Comparison of ENCODE assay signal across 24 cellular contexts in genomic region chr13:27298849-27299248, GRCh38. TPM values are rescaled to one million over a fixed set of nuclear protein-coding genes. Genes with fewer than 3 reads are reported as not detected.
DNase-seq lines count a peak whose midpoint lies in the region; ATAC-seq, FAIRE-seq and TF ChIP-seq lines count a peak whose summit lies in the region.
"Had no signal": no experiment of that assay in that cellular context is flagged by ENCODE, and none has a peak within 500 bp of the region (broad histone marks: within the 10 kb centered on the region; RNA-seq: fewer than 3 reads in every experiment).

No MANE protein-coding gene starts in this region.

- H3K4me3 ChIP-seq in liver (ENCODE audit: low read depth in 1 of 3, low read length in 3 of 3): no peak overlapping the region
- no peak overlapping the region for H3K4me3 ChIP-seq in HepG2 (replicated peaks in 1 of 3; ENCODE audit: insufficient read depth in 1 of 3, low read depth in 2 of 3, low read length in 3 of 3)
- no peak overlapping the region for H3K4me3 ChIP-seq in mucosa of descending colon
- H3K4me3 ChIP-seq in transverse colon: no peak overlapping the region
- H3K4me3 ChIP-seq: GM23338 had no signal

- WGBS in liver: 25% methylated on average over 5 of the region's 5 CpGs
- 2% methylated on average over 4 of the region's 5 CpGs for WGBS in HepG2 (ENCODE audit: low lambda C conversion rate)
- WGBS in transverse colon (ENCODE audit: low coverage in 1 of 2), 2 donors: 25 to 40% methylated on average over 2 to 5 of the region's 5 CpGs

- POLR2A ChIA-PET in HepG2 (lab: Yijun Ruan, JAX): no interaction called here

- H3K9ac ChIP-seq in liver (ENCODE audit: low read depth in 1 of 2, low read length in 2 of 2) (no peak overlapping the region), HepG2 (ENCODE audit: insufficient read depth, low read depth, low read length) (no peak overlapping the region)

- no peak overlapping the region for H3K4me2 ChIP-seq in HepG2 (ENCODE audit: low read depth, low read length)
- H3K4me2 ChIP-seq: GM23338 had no signal

- CTCF ChIA-PET in HepG2 (lab: Yijun Ruan, JAX; ENCODE audit: low intra/inter-chr PET ratio, low total read pairs): no interaction called here

- H3K27me3 ChIP-seq in liver (ENCODE audit: control insufficient read depth in 4 of 4, insufficient read depth in 4 of 4, low read length in 3 of 4) (no peaks in the 10 kb centered on the region), HepG2 (ENCODE audit: control insufficient read depth in 1 of 2, insufficient read depth in 2 of 2, low read length in 2 of 2) (peaks cover 0 to 19% of the 10 kb centered on the region in 2 experiments; a peak in 1 of 5 replicates), transverse colon (peaks cover 4% of the 10 kb centered on the region)

- H2AFZ ChIP-seq in HepG2 (ENCODE audit: low read length): no peak overlapping the region
- H2AFZ ChIP-seq: GM23338 had no signal

- peaks cover 0 to 8% (median 3%) of the 10 kb centered on the region in 4 donors for H3K4me1 ChIP-seq in liver (ENCODE audit: control insufficient read depth in 4 of 4, insufficient read depth in 4 of 4, low read length in 3 of 4)
- H3K4me1 ChIP-seq in HepG2 (ENCODE audit: insufficient read depth, low read length): no peaks in the 10 kb centered on the region
- peaks cover 2% of the 10 kb centered on the region for H3K4me1 ChIP-seq in mucosa of descending colon (ENCODE audit: low read depth)
- no peaks in the 10 kb centered on the region for H3K4me1 ChIP-seq in transverse colon
- H3K4me1 ChIP-seq: BE2C had no signal

- H4K20me1 ChIP-seq in HepG2 (ENCODE audit: insufficient read depth, low read length): no peaks in the 10 kb centered on the region

- intact Hi-C loops in HepG2 (cut with micrococcal nuclease; ENCODE audit: unreplicated experiment): no loop called here
- intact Hi-C loops in left colon (cut with DNase I, micrococcal nuclease): no loop called here
- intact Hi-C loops in mucosa of descending colon (cut with DNase I, micrococcal nuclease): no loop called here
- intact Hi-C loops in transverse colon (cut with DNase I; ENCODE audit: low total_unique reads): no loop called here

- FAIRE-seq in HepG2 (lab: Jason Lieb, UNC): no peak
- FAIRE-seq: A204.1, G401.6, GM12891, GM19239, H54, HTR-8/SVneo had no signal

- H3K27ac ChIP-seq in liver (ENCODE audit: low read depth in 1 of 2, low read length in 2 of 2): peak overlapping the region; percentile 55 to 71
- no peak overlapping the region for H3K27ac ChIP-seq in HepG2 (ENCODE audit: extremely low read length, insufficient read depth, low read length)
- no peak overlapping the region for H3K27ac ChIP-seq in transverse colon

- in situ Hi-C loops in HepG2 (cut with HindIII; ENCODE audit: extremely low pct_ligation_motif_present, low pct_unique_long_range_greater_than_20kb): no loop called here
- in situ Hi-C loops in transverse colon (cut with MboI; ENCODE audit: low pct_ligation_motif_present in 1 of 4, low pct_unique_long_range_greater_than_20kb in 1 of 4, low sequenced_read_pairs in 3 of 4): no loop called here

- TF ChIP-seq CTCF in liver (IDR thresholded peaks at IDR 0.05; ENCODE audit: low read depth, low read length, missing input control) (no peak), HepG2 (CRISPR knock-in tag; IDR thresholded peaks at IDR 0.05) (no peak), mucosa of descending colon (IDR thresholded peaks at IDR 0.05) (no peak), transverse colon (IDR thresholded peaks at IDR 0.05) (no peak)

- H3K36me3 ChIP-seq in liver (ENCODE audit: control insufficient read depth in 4 of 4, insufficient read depth in 3 of 4, low read depth in 1 of 4, low read length in 3 of 4) (no peaks in the 10 kb centered on the region), HepG2 (replicated peaks in 1 of 2; ENCODE audit: control insufficient read depth in 1 of 2, insufficient read depth in 2 of 2, low read length in 2 of 2) (no peaks in the 10 kb centered on the region), mucosa of descending colon (ENCODE audit: low read depth) (no peaks in the 10 kb centered on the region), transverse colon (no peaks in the 10 kb centered on the region)
- H3K36me3 ChIP-seq: BE2C had no signal

- ATAC-seq in HepG2 (no peak), left colon (peak; percentile 81), mucosa of descending colon (peak; percentile 75)
- ATAC-seq: GM23338 had no signal

- H3K79me2 ChIP-seq in HepG2 (ENCODE audit: insufficient read depth, low read length): no peaks in the 10 kb centered on the region

- H3K9me3 ChIP-seq in liver (ENCODE audit: control insufficient read depth in 4 of 4, low read length in 3 of 4) (no peaks in the 10 kb centered on the region), HepG2 (ENCODE audit: low read length) (no peaks in the 10 kb centered on the region), mucosa of descending colon (no peaks in the 10 kb centered on the region), transverse colon (no peaks in the 10 kb centered on the region)
- H3K9me3 ChIP-seq: BE2C had no signal

- BruUV-seq in HepG2 (replicated peaks; lab: Mats Ljungman, UMichigan): no TSS peak

- TF ChIP-seq EP300 in HepG2 (IDR thresholded peaks at IDR 0.05; ENCODE audit: low read depth in 2 of 2, low read length in 2 of 2): no peak
- no peak for TF ChIP-seq EP300 in HepG2 (CRISPR knock-in tag; IDR thresholded peaks at IDR 0.05; ENCODE audit: borderline replicate concordance)
- no peak for TF ChIP-seq EP300 in transverse colon (IDR thresholded peaks at IDR 0.05; ENCODE audit: low read depth)

- DNase-seq in HepG2 (ENCODE audit: low spot score) (no peak), left colon (no peak), mucosa of descending colon (peak in 1 of 3 donors; percentile 12), transverse colon (no peak), NCI-H510A (lab: John Stamatoyannopoulos, UW) (no peak), Kasumi-1 (lab: John Stamatoyannopoulos, UW) (no peak)
- DNase-seq: ACHN; BE2C; CD4-positive, CD25-positive, alpha-beta regulatory T cell; CD8-positive, alpha-beta memory T cell; COR-L47; DMS 273 treated with DMSO at 0.1 percent for 48 hours; DMS53; DND-41; EL; HCEC 1CT had no signal

- TF ChIP-seq POLR2A in HepG2 (IDR thresholded peaks at IDR 0.05; ENCODE audit: insufficient read depth in 1 of 2, low read depth in 2 of 2, low read length in 2 of 2) (no peak), transverse colon (IDR thresholded peaks at IDR 0.05) (no peak)

- TF ChIP-seq RAD21 in liver (IDR thresholded peaks at IDR 0.05): peak; percentile 43 to 46
- no peak for TF ChIP-seq RAD21 in HepG2 (CRISPR knock-in tag; IDR thresholded peaks at IDR 0.05)

RNA-seq across cellular contexts. Expression of gene RASL11A, which starts 28.2 kb away (rescaled TPM):
- 1 to 10 TPM; 2.7 to 5.3 TPM for total RNA-seq in liver
- 1 to 10 TPM; 2.5 to 5.6 TPM for polyA plus RNA-seq in liver
- total RNA-seq in HepG2 (2016; rRNA removed; fragmentation: Illumina TruSeq; extraction: Trizol): 3.2 and 4.1 TPM in 2 replicates
- total RNA-seq in HepG2 (2016; cell fraction: cytosol; rRNA removed; fragmentation: Illumina TruSeq; extraction: Trizol; ENCODE audit: low read depth): 2.2 and 3.8 TPM in 2 replicates
- 2.6 and 4.1 TPM in 2 replicates for total RNA-seq in HepG2 (2016; cell fraction: insoluble cytoplasmic fraction; rRNA removed; fragmentation: Illumina TruSeq; extraction: Trizol)
- 2.7 and 2.9 TPM in 2 replicates for total RNA-seq in HepG2 (2016; cell fraction: membrane; rRNA removed; fragmentation: Illumina TruSeq; extraction: Trizol)
- total RNA-seq in HepG2 (2016; cell fraction: nucleus; rRNA removed; fragmentation: Illumina TruSeq; extraction: Trizol): 1.4 and 2.3 TPM in 2 replicates
- polyA plus RNA-seq in HepG2 (2011; rRNA removed): 3.0 and 3.7 TPM in 2 replicates
- 2.1 and 2.8 TPM in 2 replicates for polyA plus RNA-seq in HepG2 (2011; cell fraction: cytosol; rRNA removed)
- 1.1 and 1.9 TPM in 2 replicates for polyA plus RNA-seq in HepG2 (2011; cell fraction: nucleus; rRNA removed)
- 1.0 and 1.2 TPM in 2 replicates for polyA plus RNA-seq in HepG2 (2012)
- 1.3 and 2.0 TPM in 2 replicates for polyA plus RNA-seq in HepG2 (2016; cell fraction: cytosol; fragmentation: Illumina TruSeq; extraction: Trizol; ENCODE audit: low read depth)
- 3.1 and 5.6 TPM in 2 replicates for polyA plus RNA-seq in HepG2 (2016; cell fraction: insoluble cytoplasmic fraction; fragmentation: Illumina TruSeq; extraction: Trizol; ENCODE audit: low read depth)
- 1.9 and 2.7 TPM in 2 replicates for polyA plus RNA-seq in HepG2 (2016; cell fraction: membrane; fragmentation: Illumina TruSeq; extraction: Trizol; ENCODE audit: low read depth)
- polyA plus RNA-seq in HepG2 (2016; cell fraction: nucleus; fragmentation: Illumina TruSeq; extraction: Trizol; ENCODE audit: insufficient read depth, low read depth): 1.4 and 4.3 TPM in 2 replicates
- 9.1 and 16.5 TPM in 2 replicates for polyA minus RNA-seq in HepG2 (2011; rRNA and poly(A)+ RNA removed; ENCODE audit: low replicate concordance)
- 2.8 and 5.8 TPM in 2 replicates for polyA minus RNA-seq in HepG2 (2011; cell fraction: cytosol; rRNA and poly(A)+ RNA removed)
- 0.39 and 1.7 TPM in 2 replicates for polyA minus RNA-seq in HepG2 (2011; cell fraction: nucleus; rRNA and poly(A)+ RNA removed)
- 10 to 100 TPM; 35.4 to 67.5 TPM for total RNA-seq in left colon
- total RNA-seq in mucosa of descending colon: 10 to 100 TPM; 27.0 to 75.0 (median 34.9) TPM
- total RNA-seq in transverse colon: 10 to 100 TPM; 18.7 to 37.7 (median 28.9) TPM

RNA-seq across cellular contexts. Expression of gene RPL21, which starts 47.5 kb away (rescaled TPM):
- total RNA-seq in liver (100 to 1,000 TPM; 206 to 626 TPM), HepG2 (2016; rRNA removed; fragmentation: Illumina TruSeq; extraction: Trizol) (1,234 and 1,660 TPM in 2 replicates), left colon (100 to 1,000 TPM; 685 to 745 TPM), mucosa of descending colon (100 to 1,000 TPM; 721 to 896 (median 791) TPM), transverse colon (100 to 1,000 TPM in 3 of 4 donors, 10 to 100 TPM in 1; 71.8 to 702 (median 370) TPM)
- polyA plus RNA-seq in liver (100 to 1,000 TPM; 257 to 648 TPM), HepG2 (2011; rRNA removed) (1,013 and 1,261 TPM in 2 replicates)
- 1,575 and 1,856 TPM in 2 replicates for total RNA-seq in HepG2 (2016; cell fraction: cytosol; rRNA removed; fragmentation: Illumina TruSeq; extraction: Trizol; ENCODE audit: low read depth)
- 1,231 and 1,647 TPM in 2 replicates for total RNA-seq in HepG2 (2016; cell fraction: insoluble cytoplasmic fraction; rRNA removed; fragmentation: Illumina TruSeq; extraction: Trizol)
- 2,364 and 2,513 TPM in 2 replicates for total RNA-seq in HepG2 (2016; cell fraction: membrane; rRNA removed; fragmentation: Illumina TruSeq; extraction: Trizol)
- total RNA-seq in HepG2 (2016; cell fraction: nucleus; rRNA removed; fragmentation: Illumina TruSeq; extraction: Trizol): 468 and 495 TPM in 2 replicates
- polyA plus RNA-seq in HepG2 (2011; cell fraction: cytosol; rRNA removed): 771 and 1,026 TPM in 2 replicates
- polyA plus RNA-seq in HepG2 (2011; cell fraction: nucleus; rRNA removed): 163 and 203 TPM in 2 replicates
- polyA plus RNA-seq in HepG2 (2012): 1,465 and 1,554 TPM in 2 replicates
- 1,743 and 1,770 TPM in 2 replicates for polyA plus RNA-seq in HepG2 (2016; cell fraction: cytosol; fragmentation: Illumina TruSeq; extraction: Trizol; ENCODE audit: low read depth)
- 1,533 and 1,679 TPM in 2 replicates for polyA plus RNA-seq in HepG2 (2016; cell fraction: insoluble cytoplasmic fraction; fragmentation: Illumina TruSeq; extraction: Trizol; ENCODE audit: low read depth)
- 2,158 and 2,160 TPM in 2 replicates for polyA plus RNA-seq in HepG2 (2016; cell fraction: membrane; fragmentation: Illumina TruSeq; extraction: Trizol; ENCODE audit: low read depth)
- polyA plus RNA-seq in HepG2 (2016; cell fraction: nucleus; fragmentation: Illumina TruSeq; extraction: Trizol; ENCODE audit: insufficient read depth, low read depth): 719 and 730 TPM in 2 replicates
- 37.8 and 64.0 TPM in 2 replicates for polyA minus RNA-seq in HepG2 (2011; rRNA and poly(A)+ RNA removed; ENCODE audit: low replicate concordance)
- polyA minus RNA-seq in HepG2 (2011; cell fraction: cytosol; rRNA and poly(A)+ RNA removed): 164 and 196 TPM in 2 replicates
- 292 and 344 TPM in 2 replicates for polyA minus RNA-seq in HepG2 (2011; cell fraction: nucleus; rRNA and poly(A)+ RNA removed)

Comparison
In these comparisons a context has a peak if more than half of its experiments do, and no peak if none do; other contexts are left out.
1. H3K27ac ChIP-seq: peak in liver (2 of 2); none in HepG2 (single experiment) and transverse colon (0 of 4).